In genomic region chr17:2106308-2106707, GRCh38 we compare ENCODE assay signal across 23 cellular contexts. TPM values are rescaled to one million over a fixed set of nuclear protein-coding genes. Genes with fewer than 3 reads are reported as not detected.
DNase-seq lines count a peak whose midpoint lies in the region; ATAC-seq, FAIRE-seq and TF ChIP-seq lines count a peak whose summit lies in the region.
"Had no signal": no experiment of that assay in that cellular context is flagged by ENCODE, and none has a peak within 500 bp of the region (broad histone marks: within the 10 kb centered on the region; RNA-seq: fewer than 3 reads in every experiment).

No MANE protein-coding gene starts in this region.

- FAIRE-seq in astrocyte (lab: Jason Lieb, UNC) (no peak), frontal cortex (lab: Jason Lieb, UNC) (no peak)
- FAIRE-seq: H1, keratinocyte had no signal

- H3K79me2 ChIP-seq in astrocyte (ENCODE audit: insufficient read depth, low read length) = no peaks in the 10 kb centered on the region

- H3K4me1 Mint-ChIP-seq in astrocyte (ENCODE audit: low read depth, unreplicated experiment) (peaks cover 35% of the 10 kb centered on the region), mesothelial cell of epicardium (peaks cover 53% of the 10 kb centered on the region)

- H3K4me1 ChIP-seq in astrocyte (ENCODE audit: insufficient read depth, low read length) (peaks cover 12% of the 10 kb centered on the region), thymus (ENCODE audit: control insufficient read depth, insufficient read depth, low read length) (no peaks in the 10 kb centered on the region)

- H3K36me3 Mint-ChIP-seq in astrocyte (ENCODE audit: low read depth, unreplicated experiment) (peaks cover 12% of the 10 kb centered on the region), mesothelial cell of epicardium (peaks cover 8% of the 10 kb centered on the region)

- H3K27ac Mint-ChIP-seq in astrocyte (ENCODE audit: unreplicated experiment) (peak overlapping the region; percentile 72), mesothelial cell of epicardium (peak overlapping the region; percentile 32)
- H3K27ac Mint-ChIP-seq: activated CD8-positive, alpha-beta T cell treated with anti-CD3 and anti-CD28 coated beads, Interleukin-2, amount 10 ng/mL, durations not matched to agents 7 days and 5 days had no signal

- WGBS in thymus = 95% methylated on average over 4 of the region's 4 CpGs

- DNase-seq in astrocyte (ENCODE audit: low read depth) = no peak
- no peak for DNase-seq in Right ventricle myocardium superior
- no peak for DNase-seq in mesothelial cell of epicardium (ENCODE audit: low spot score in 2 of 2, unreplicated experiment in 2 of 2)
- no peak for DNase-seq in NCI-H226
- DNase-seq in frontal cortex (ENCODE audit: low spot score in 2 of 2) = no peak
- DNase-seq in GDM1 (lab: John Stamatoyannopoulos, UW) = no peak
- DNase-seq: activated CD8-positive, alpha-beta T cell treated with anti-CD3 and anti-CD28 coated beads, Interleukin-2, amount 10 ng/mL, durations not matched to agents 7 days and 5 days; activated T-cell treated with anti-CD3 and anti-CD28 coated beads, Interleukin-2, amount 50 U/mL, for 48 hours; COR-L47; effector CD8-positive, alpha-beta T cell; hypothalamus; MV-4-11; NCI-H2081 treated with DMSO at 0.1 percent for 48 hours; NCI-H526; nucleus accumbens; SHP77; sigmoid colon; WERI-Rb-1 had no signal

- H3K4me2 ChIP-seq in astrocyte (ENCODE audit: low read length) = no peak overlapping the region

- H3K27me3 ChIP-seq in astrocyte (ENCODE audit: insufficient read depth, low read length) (no peaks in the 10 kb centered on the region), thymus (ENCODE audit: control insufficient read depth, insufficient read depth) (no peaks in the 10 kb centered on the region)
- H3K27me3 ChIP-seq: sigmoid colon had no signal

- H3K9me3 Mint-ChIP-seq in astrocyte (ENCODE audit: unreplicated experiment) (no peaks in the 10 kb centered on the region), mesothelial cell of epicardium (no peaks in the 10 kb centered on the region)
- H3K9me3 Mint-ChIP-seq: central memory CD8-positive, alpha-beta T cell had no signal

- H3K27ac ChIP-seq in astrocyte (ENCODE audit: low read depth, low read length) (no peak overlapping the region), thymus (ENCODE audit: low read depth) (peak overlapping the region; percentile 8)
- H3K27ac ChIP-seq: HL-60, WERI-Rb-1 had no signal

- H4K20me1 ChIP-seq in astrocyte (ENCODE audit: insufficient read depth, low read length) = no peaks in the 10 kb centered on the region

- intact Hi-C loops in Right ventricle myocardium superior (cut with DNase I) = no loop called here

- H3K27me3 Mint-ChIP-seq in astrocyte (ENCODE audit: low read depth, unreplicated experiment) = no peaks in the 10 kb centered on the region
- H3K27me3 Mint-ChIP-seq in mesothelial cell of epicardium (ENCODE audit: low read depth) = no peaks in the 10 kb centered on the region
- H3K27me3 Mint-ChIP-seq: central memory CD8-positive, alpha-beta T cell had no signal

- H3K4me3 Mint-ChIP-seq in astrocyte (ENCODE audit: unreplicated experiment) (peak overlapping the region; percentile 73), mesothelial cell of epicardium (no peak overlapping the region)
- H3K4me3 Mint-ChIP-seq: activated CD8-positive, alpha-beta T cell treated with anti-CD3 and anti-CD28 coated beads, Interleukin-2, amount 10 ng/mL, durations not matched to agents 7 days and 5 days; central memory CD8-positive, alpha-beta T cell had no signal

- no peaks in the 10 kb centered on the region for H3K9me3 ChIP-seq in astrocyte (ENCODE audit: insufficient read depth, low read depth, low read length)
- no peaks in the 10 kb centered on the region for H3K9me3 ChIP-seq in thymus (ENCODE audit: control insufficient read depth)
- H3K9me3 ChIP-seq: sigmoid colon had no signal

- H3K36me3 ChIP-seq in astrocyte (ENCODE audit: insufficient read depth, low read length) (no peaks in the 10 kb centered on the region), thymus (ENCODE audit: control insufficient read depth, insufficient read depth) (peaks cover 10% of the 10 kb centered on the region)
- H3K36me3 ChIP-seq: sigmoid colon, WERI-Rb-1 had no signal

- H3K4me3 ChIP-seq in astrocyte (ENCODE audit: insufficient read depth, low read depth, low read length) (no peak overlapping the region), thymus (ENCODE audit: low read length) (no peak overlapping the region)
- H3K4me3 ChIP-seq: sigmoid colon had no signal

- no peak overlapping the region for H3K9ac ChIP-seq in astrocyte (ENCODE audit: low read length)

- no peak for TF ChIP-seq CTCF in astrocyte (IDR thresholded peaks at IDR 0.05; ENCODE audit: insufficient read depth, low read depth, low read length)
- TF ChIP-seq CTCF in mesothelial cell of epicardium (IDR thresholded peaks at IDR 0.05; ENCODE audit: unreplicated experiment) = no peak

- H2AFZ ChIP-seq in astrocyte (ENCODE audit: low read depth, low read length) = no peak overlapping the region

- ATAC-seq in Right ventricle myocardium superior (ENCODE audit: poor library complexity) = peak; percentile 41
- ATAC-seq: activated CD8-positive, alpha-beta T cell treated with anti-CD3 and anti-CD28 coated beads, Interleukin-2, amount 10 ng/mL, durations not matched to agents 7 days and 5 days had no signal

RNA-seq across cellular contexts. Expression of gene HIC1, which starts 51.4 kb away (rescaled TPM):
- total RNA-seq in astrocyte (9.0 and 14.5 TPM in 2 replicates), Right ventricle myocardium superior (19.3 TPM), mesothelial cell of epicardium (97.9 to 99.3 TPM (median 98.9 TPM) in 3 replicates), frontal cortex (3.3 TPM)
- polyA plus RNA-seq in thymus = 4.2 TPM
